In genomic region chr3:135238201-135238600, GRCh38 we compare ENCODE assay signal across 18 cellular contexts.
A peak's percentile ranks its signal among the peaks of the same experiment; 100 is the strongest.
DNase-seq lines count a peak whose midpoint lies in the region; ATAC-seq and TF ChIP-seq lines count a peak whose summit lies in the region.
"Had no signal": no experiment of that assay in that cellular context is flagged by ENCODE, and none has a peak within 500 bp of the region (broad histone marks: within the 10 kb centered on the region; RNA-seq: fewer than 3 reads in every experiment).

No MANE protein-coding gene starts in this region.

- no peaks in the 10 kb centered on the region for H3K9me3 ChIP-seq in BE2C
- peaks cover 14% of the 10 kb centered on the region for H3K9me3 ChIP-seq in WERI-Rb-1 (ENCODE audit: severe bottlenecking)
- no peaks in the 10 kb centered on the region for H3K9me3 ChIP-seq in naive thymus-derived CD4-positive, alpha-beta T cell (ENCODE audit: control insufficient read depth in 2 of 3, low read length in 3 of 3)
- H3K9me3 ChIP-seq: SJCRH30 had no signal

- H3K36me3 ChIP-seq in BE2C (no peaks in the 10 kb centered on the region), WERI-Rb-1 (no peaks in the 10 kb centered on the region)
- H3K36me3 ChIP-seq in naive thymus-derived CD4-positive, alpha-beta T cell (ENCODE audit: control insufficient read depth in 2 of 3, insufficient read depth in 3 of 3, low read length in 3 of 3) = no peaks in the 10 kb centered on the region
- H3K36me3 ChIP-seq: BLaER1, SJCRH30 had no signal

- ATAC-seq in GM21360 (IDR thresholded peaks at IDR 0.05; ENCODE audit: unreplicated experiment) = no peak
- ATAC-seq in naive thymus-derived CD4-positive, alpha-beta T cell = no peak
- no peak for ATAC-seq in HG02840 (IDR thresholded peaks at IDR 0.05; ENCODE audit: low FRiP score, unreplicated experiment)

- H3K27me3 Mint-ChIP-seq in naive thymus-derived CD4-positive, alpha-beta T cell = peaks cover 0 to 11% (median 6%) of the 10 kb centered on the region in 5 donors

- TF ChIP-seq CTCF in BE2C (IDR thresholded peaks at IDR 0.05; ENCODE audit: low read depth, low read length) (no peak), WERI-Rb-1 (IDR thresholded peaks at IDR 0.05; ENCODE audit: low read depth, low read length) (no peak)

- H3K27ac ChIP-seq in WERI-Rb-1 = no peak overlapping the region
- H3K27ac ChIP-seq in naive thymus-derived CD4-positive, alpha-beta T cell (ENCODE audit: low read depth, low read length) = no peak overlapping the region
- H3K27ac ChIP-seq: 22Rv1, BLaER1, RWPE1, SJCRH30 had no signal

- CTCF ChIA-PET in naive thymus-derived CD4-positive, alpha-beta T cell (lab: Charles Lee) = no interaction called here

- H3K4me3 ChIP-seq in BE2C (ENCODE audit: low read depth, low read length) = no peak overlapping the region; the same call in 1 of the 2 replicates
- no peak overlapping the region for H3K4me3 ChIP-seq in WERI-Rb-1 (ENCODE audit: low read depth, low read length)
- no peak overlapping the region for H3K4me3 ChIP-seq in naive thymus-derived CD4-positive, alpha-beta T cell (ENCODE audit: low read length)
- H3K4me3 ChIP-seq: BLaER1, SJCRH30 had no signal

- POLR2A ChIA-PET in naive thymus-derived CD4-positive, alpha-beta T cell (lab: Charles Lee) = no interaction called here

- no peak overlapping the region for H3K4me3 Mint-ChIP-seq in naive thymus-derived CD4-positive, alpha-beta T cell
- H3K4me3 Mint-ChIP-seq: CD8-positive, alpha-beta memory T cell had no signal

- H3K4me1 Mint-ChIP-seq in naive thymus-derived CD4-positive, alpha-beta T cell = no peaks in the 10 kb centered on the region
- H3K4me1 Mint-ChIP-seq: CD8-positive, alpha-beta memory T cell had no signal

- H3K27ac Mint-ChIP-seq in naive thymus-derived CD4-positive, alpha-beta T cell = no peak overlapping the region
- H3K27ac Mint-ChIP-seq: CD8-positive, alpha-beta memory T cell had no signal

- intact Hi-C loops in naive thymus-derived CD4-positive, alpha-beta T cell (cut with micrococcal nuclease) = no loop called here

- no peaks in the 10 kb centered on the region for H3K36me3 Mint-ChIP-seq in naive thymus-derived CD4-positive, alpha-beta T cell
- H3K36me3 Mint-ChIP-seq: CD8-positive, alpha-beta memory T cell had no signal

- H3K4me1 ChIP-seq in BE2C = peaks cover 25% of the 10 kb centered on the region
- no peaks in the 10 kb centered on the region for H3K4me1 ChIP-seq in naive thymus-derived CD4-positive, alpha-beta T cell (ENCODE audit: control insufficient read depth in 2 of 2, insufficient read depth in 2 of 2, low read length in 2 of 2)
- H3K4me1 ChIP-seq: SJCRH30 had no signal

- peaks cover 0 to 13% (median 0%) of the 10 kb centered on the region in 11 donors for H3K9me3 Mint-ChIP-seq in naive thymus-derived CD4-positive, alpha-beta T cell

- DNase-seq in DMS 273 (lab: John Stamatoyannopoulos, UW; ENCODE audit: unreplicated experiment) (peak; percentile 41), DMS 273 treated with DMSO at 0.1 percent for 48 hours (lab: John Stamatoyannopoulos, UW) (no peak), BE2C (peak; percentile 43), NCI-H1694 treated with DMSO at 0.1 percent for 48 hours (lab: John Stamatoyannopoulos, UW) (peak; percentile 38), WERI-Rb-1 (peak; percentile 76)
- DNase-seq in naive thymus-derived CD4-positive, alpha-beta T cell = no peak
- DNase-seq: CD8-positive, alpha-beta memory T cell; DMS153; H7; Karpas-422; NCI-H187 treated with DMSO at 0.1 percent for 48 hours; NCI-H446 treated with DMSO at 0.1 percent for 48 hours had no signal

- H3K27me3 ChIP-seq in BE2C = no peaks in the 10 kb centered on the region
- H3K27me3 ChIP-seq in WERI-Rb-1 (ENCODE audit: insufficient read depth, low read depth, severe bottlenecking) = no peaks in the 10 kb centered on the region
- no peaks in the 10 kb centered on the region for H3K27me3 ChIP-seq in naive thymus-derived CD4-positive, alpha-beta T cell (ENCODE audit: control insufficient read depth in 2 of 2, insufficient read depth in 2 of 2, low read length in 2 of 2)
- H3K27me3 ChIP-seq: BLaER1, SJCRH30 had no signal

Comparison
In these comparisons a context has a peak if more than half of its experiments do, and no peak if none do; other contexts are left out.
1. DNase-seq: peak in DMS 273 (single experiment), BE2C (single experiment), NCI-H1694 treated with DMSO at 0.1 percent for 48 hours (single experiment) and WERI-Rb-1 (single experiment); none in DMS 273 treated with DMSO at 0.1 percent for 48 hours (single experiment) and naive thymus-derived CD4-positive, alpha-beta T cell (0 of 9).